ENCODE assay signal across 1 cellular context in the genomic region with DNA sequence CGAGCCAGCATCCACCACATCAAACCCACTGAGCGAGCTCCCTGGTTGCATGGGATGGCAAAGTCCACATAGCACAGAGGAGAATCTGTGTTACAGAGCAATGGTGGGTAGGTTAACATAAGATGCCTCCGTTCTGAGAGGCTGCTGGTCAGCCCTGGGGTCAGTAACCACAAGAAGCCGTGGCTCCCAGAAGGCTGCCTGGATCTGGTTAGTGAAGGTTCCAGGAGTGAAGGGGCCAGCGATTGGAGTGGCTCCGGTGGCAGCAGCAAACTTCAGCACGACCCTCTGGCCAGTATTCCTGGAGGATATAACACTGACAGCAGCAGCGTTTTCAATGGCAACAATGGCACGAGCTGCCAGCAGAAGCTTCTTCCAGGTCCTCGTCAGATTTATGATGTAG.
TF ChIP-seq lines count a peak whose summit lies in the region.

No MANE protein-coding gene starts in this region.

TF ChIP-seq in K562, 482 proteins besides CTCF, POLR2A, EP300 and RAD21:
- TF ChIP-seq NCOA2 (IDR thresholded peaks at IDR 0.05; ENCODE audit: partially characterized antibody in 2 of 2) (no peak), NONO (IDR thresholded peaks at IDR 0.05; ENCODE audit: low read depth in 2 of 2, low read length in 1 of 2) (no peak), ZBTB9 (CRISPR knock-in tag; IDR thresholded peaks at IDR 0.05) (no peak), KLF1 (tag; IDR thresholded peaks at IDR 0.05) (no peak), CUX1 (CRISPR knock-in tag; IDR thresholded peaks at IDR 0.05) (no peak), FOXJ2 (tag; IDR thresholded peaks at IDR 0.05) (no peak)
- TF ChIP-seq, protein P1, sequence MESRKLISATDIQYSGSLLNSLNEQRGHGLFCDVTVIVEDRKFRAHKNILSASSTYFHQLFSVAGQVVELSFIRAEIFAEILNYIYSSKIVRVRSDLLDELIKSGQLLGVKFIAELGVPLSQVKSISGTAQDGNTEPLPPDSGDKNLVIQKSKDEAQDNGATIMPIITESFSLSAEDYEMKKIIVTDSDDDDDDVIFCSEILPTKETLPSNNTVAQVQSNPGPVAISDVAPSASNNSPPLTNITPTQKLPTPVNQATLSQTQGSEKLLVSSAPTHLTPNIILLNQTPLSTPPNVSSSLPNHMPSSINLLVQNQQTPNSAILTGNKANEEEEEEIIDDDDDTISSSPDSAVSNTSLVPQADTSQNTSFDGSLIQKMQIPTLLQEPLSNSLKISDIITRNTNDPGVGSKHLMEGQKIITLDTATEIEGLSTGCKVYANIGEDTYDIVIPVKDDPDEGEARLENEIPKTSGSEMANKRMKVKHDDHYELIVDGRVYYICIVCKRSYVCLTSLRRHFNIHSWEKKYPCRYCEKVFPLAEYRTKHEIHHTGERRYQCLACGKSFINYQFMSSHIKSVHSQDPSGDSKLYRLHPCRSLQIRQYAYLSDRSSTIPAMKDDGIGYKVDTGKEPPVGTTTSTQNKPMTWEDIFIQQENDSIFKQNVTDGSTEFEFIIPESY (CRISPR knock-in tag; IDR thresholded peaks at IDR 0.05), result no peak
